ENCODE assay signal across 12 cellular contexts in the genomic region with DNA sequence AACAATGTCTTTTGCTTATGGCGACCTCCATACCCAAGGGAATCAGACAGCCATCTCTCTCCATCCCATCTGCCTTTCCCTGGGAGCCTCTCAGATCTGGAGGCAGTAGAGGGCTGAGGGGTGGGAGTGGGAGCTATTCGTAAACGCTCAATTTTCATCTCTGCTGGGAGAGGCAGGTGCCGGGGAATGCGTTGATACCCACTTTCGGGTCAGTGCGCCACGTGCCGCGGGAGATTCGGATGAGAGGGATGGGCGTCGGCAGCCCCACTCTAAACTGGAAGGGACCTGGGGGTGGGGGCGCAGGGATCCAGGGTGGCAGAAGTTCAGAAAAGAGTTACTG. TPM values are rescaled to one million over a fixed set of nuclear protein-coding genes. Genes with fewer than 3 reads are reported as not detected.
A peak's percentile ranks its signal among the peaks of the same experiment; 100 is the strongest.
DNase-seq lines count a peak whose midpoint lies in the region; ATAC-seq and TF ChIP-seq lines count a peak whose summit lies in the region.
"Had no signal": no experiment of that assay in that cellular context is flagged by ENCODE, and none has a peak within 500 bp of the region (broad histone marks: within the 10 kb centered on the region; RNA-seq: fewer than 3 reads in every experiment).

No MANE protein-coding gene starts in this region.

- H3K36me3 Mint-ChIP-seq in activated naive CD4-positive, alpha-beta T cell treated with anti-CD3 and anti-CD28 coated beads, Interleukin-2, amount 50 U/mL, for 24 hours: no peaks in the 10 kb centered on the region
- H3K36me3 Mint-ChIP-seq in activated naive CD4-positive, alpha-beta T cell treated with anti-CD3 and anti-CD28 coated beads, Interleukin-2, amount 50 U/mL, for 72 hours: peaks cover 6% of the 10 kb centered on the region in 2 donors
- H3K36me3 Mint-ChIP-seq in activated naive CD8-positive, alpha-beta T cell treated with anti-CD3 and anti-CD28 coated beads, Interleukin-2, amount 10 ng/mL, durations not matched to agents 7 days and 5 days: no peaks in the 10 kb centered on the region
- H3K36me3 Mint-ChIP-seq in memory B cell: no peaks in the 10 kb centered on the region

- in situ Hi-C loops in gastrocnemius medialis (cut with MboI; ENCODE audit: low sequenced_read_pairs in 4 of 4): loop anchor here in 3 of 4 donors (10.0 to 25.0 kb wide), 4 partner anchors 212 to 468 kb away; no protein-coding TSS in a partner anchor

- H3K36me3 ChIP-seq in thoracic aorta (no peaks in the 10 kb centered on the region), gastrocnemius medialis (no peaks in the 10 kb centered on the region)

- no peak for TF ChIP-seq CTCF in thoracic aorta (IDR thresholded peaks at IDR 0.05)
- no peak for TF ChIP-seq CTCF in gastrocnemius medialis (IDR thresholded peaks at IDR 0.05 in 4 of 5, conservative IDR thresholded peaks at IDR 0.05 in 1 of 5)

- H3K9me3 ChIP-seq in thoracic aorta: no peaks in the 10 kb centered on the region
- H3K9me3 ChIP-seq in gastrocnemius medialis: no peaks in the 10 kb centered on the region

- H3K9me3 Mint-ChIP-seq in activated naive CD4-positive, alpha-beta T cell treated with anti-CD3 and anti-CD28 coated beads, Interleukin-2, amount 50 U/mL, for 24 hours: no peaks in the 10 kb centered on the region
- no peaks in the 10 kb centered on the region for H3K9me3 Mint-ChIP-seq in activated naive CD4-positive, alpha-beta T cell treated with anti-CD3 and anti-CD28 coated beads, Interleukin-2, amount 50 U/mL, for 72 hours
- no peaks in the 10 kb centered on the region for H3K9me3 Mint-ChIP-seq in activated naive CD8-positive, alpha-beta T cell treated with anti-CD3 and anti-CD28 coated beads, Interleukin-2, amount 10 ng/mL, durations not matched to agents 7 days and 5 days
- no peaks in the 10 kb centered on the region for H3K9me3 Mint-ChIP-seq in memory B cell
- H3K9me3 Mint-ChIP-seq: activated naive CD4-positive, alpha-beta T cell treated with anti-CD3 and anti-CD28 coated beads, Interleukin-2, amount 10 ng/mL, durations not matched to agents 7 days and 5 days had no signal

- peaks cover 4 to 31% of the 10 kb centered on the region in 2 donors for H3K4me1 ChIP-seq in thoracic aorta (ENCODE audit: control insufficient read depth in 1 of 2, low read depth in 2 of 2)
- peaks cover 2 to 8% of the 10 kb centered on the region in 2 donors for H3K4me1 ChIP-seq in gastrocnemius medialis

- peak overlapping the region; percentile 54 for H3K4me3 Mint-ChIP-seq in activated naive CD4-positive, alpha-beta T cell treated with anti-CD3 and anti-CD28 coated beads, Interleukin-2, amount 50 U/mL, for 24 hours
- H3K4me3 Mint-ChIP-seq in activated naive CD8-positive, alpha-beta T cell treated with anti-CD3 and anti-CD28 coated beads, Interleukin-2, amount 10 ng/mL, durations not matched to agents 7 days and 5 days: peak overlapping the region; percentile 7
- H3K4me3 Mint-ChIP-seq in memory B cell: peak overlapping the region; percentile 75
- H3K4me3 Mint-ChIP-seq: activated naive CD4-positive, alpha-beta T cell treated with anti-CD3 and anti-CD28 coated beads, Interleukin-2, amount 10 ng/mL, durations not matched to agents 7 days and 5 days had no signal

- intact Hi-C loops in gastrocnemius medialis (cut with DNase I; ENCODE audit: low total_unique reads): loop anchor here (5.0 kb wide), 1 partner anchor 215 kb away; no protein-coding TSS in a partner anchor

- no peak for ATAC-seq in activated naive CD4-positive, alpha-beta T cell treated with anti-CD3 and anti-CD28 coated beads, Interleukin-2, amount 50 U/mL, for 72 hours
- no peak for ATAC-seq in activated naive CD8-positive, alpha-beta T cell treated with anti-CD3 and anti-CD28 coated beads, Interleukin-2, amount 10 ng/mL, durations not matched to agents 7 days and 5 days (ENCODE audit: low read depth)
- ATAC-seq in memory B cell (ENCODE audit: low read depth) (no peak), thoracic aorta (ENCODE audit: insufficient number of reproducible peaks, low FRiP score, low read depth) (no peak), gastrocnemius medialis (no peak), GM18873 (IDR thresholded peaks at IDR 0.05; ENCODE audit: low FRiP score, unreplicated experiment) (no peak)

- H3K27me3 ChIP-seq in thoracic aorta (replicated peaks; ENCODE audit: insufficient read depth) (no peaks in the 10 kb centered on the region), gastrocnemius medialis (peaks cover 15 to 24% (median 17%) of the 10 kb centered on the region in 3 donors)

- H3K4me1 Mint-ChIP-seq in activated naive CD4-positive, alpha-beta T cell treated with anti-CD3 and anti-CD28 coated beads, Interleukin-2, amount 50 U/mL, for 24 hours: peaks cover 14% of the 10 kb centered on the region
- H3K4me1 Mint-ChIP-seq in activated naive CD8-positive, alpha-beta T cell treated with anti-CD3 and anti-CD28 coated beads, Interleukin-2, amount 10 ng/mL, durations not matched to agents 7 days and 5 days: peaks cover 4% of the 10 kb centered on the region
- H3K4me1 Mint-ChIP-seq in memory B cell: peaks cover 13% of the 10 kb centered on the region

- peaks cover 39% of the 10 kb centered on the region for H3K27me3 Mint-ChIP-seq in activated naive CD4-positive, alpha-beta T cell treated with anti-CD3 and anti-CD28 coated beads, Interleukin-2, amount 50 U/mL, for 24 hours
- peaks cover 51% of the 10 kb centered on the region for H3K27me3 Mint-ChIP-seq in activated naive CD8-positive, alpha-beta T cell treated with anti-CD3 and anti-CD28 coated beads, Interleukin-2, amount 10 ng/mL, durations not matched to agents 7 days and 5 days
- H3K27me3 Mint-ChIP-seq in memory B cell: peaks cover 37% of the 10 kb centered on the region

- peak overlapping the region; percentile 80 for H3K4me3 ChIP-seq in thoracic aorta
- H3K4me3 ChIP-seq in gastrocnemius medialis: peak overlapping the region in 2 of 4 donors; percentile 36 to 53

- no peak overlapping the region for H3K27ac Mint-ChIP-seq in activated naive CD4-positive, alpha-beta T cell treated with anti-CD3 and anti-CD28 coated beads, Interleukin-2, amount 50 U/mL, for 24 hours
- H3K27ac Mint-ChIP-seq in activated naive CD4-positive, alpha-beta T cell treated with anti-CD3 and anti-CD28 coated beads, Interleukin-2, amount 50 U/mL, for 72 hours: no peak overlapping the region
- H3K27ac Mint-ChIP-seq in activated naive CD8-positive, alpha-beta T cell treated with anti-CD3 and anti-CD28 coated beads, Interleukin-2, amount 10 ng/mL, durations not matched to agents 7 days and 5 days: no peak overlapping the region
- H3K27ac Mint-ChIP-seq in memory B cell: no peak overlapping the region
- H3K27ac Mint-ChIP-seq: activated naive CD4-positive, alpha-beta T cell treated with anti-CD3 and anti-CD28 coated beads, Interleukin-2, amount 10 ng/mL, durations not matched to agents 7 days and 5 days had no signal

- POLR2A ChIA-PET in activated naive CD8-positive, alpha-beta T cell treated with anti-CD3 and anti-CD28 coated beads, Interleukin-2, amount 10 ng/mL, durations not matched to agents 7 days and 5 days (lab: Charles Lee): no interaction called here

- no peak for DNase-seq in activated naive CD4-positive, alpha-beta T cell treated with anti-CD3 and anti-CD28 coated beads, Interleukin-2, amount 50 U/mL, for 72 hours (ENCODE audit: low spot score in 2 of 2)
- no peak for DNase-seq in activated naive CD8-positive, alpha-beta T cell treated with anti-CD3 and anti-CD28 coated beads, Interleukin-2, amount 10 ng/mL, durations not matched to agents 7 days and 5 days
- DNase-seq in memory B cell (ENCODE audit: low spot score in 2 of 2) (no peak), thoracic aorta (ENCODE audit: low spot score) (no peak), gastrocnemius medialis (no peak)
- no peak for DNase-seq in stimulated activated CD4-positive, alpha-beta T cell treated with anti-CD3 and anti-CD28 coated beads, Interleukin-15, amount 100 ng/mL, for 24 hours
- DNase-seq: activated CD4-positive, alpha-beta T cell treated with anti-CD3 and anti-CD28 coated beads for 1 hour; activated naive CD4-positive, alpha-beta T cell treated with anti-CD3 and anti-CD28 coated beads, Interleukin-2, amount 10 ng/mL, durations not matched to agents 7 days and 5 days; GF-D8 had no signal

- H3K27ac ChIP-seq in thoracic aorta (peak overlapping the region in 1 of 2 donors; percentile 3), gastrocnemius medialis (no peak overlapping the region)

- no peak for TF ChIP-seq POLR2A in gastrocnemius medialis (IDR thresholded peaks at IDR 0.05)

RNA-seq across cellular contexts. Expression of a gene that starts 1.4 kb away (rescaled TPM):
- not detected for total RNA-seq in activated naive CD4-positive, alpha-beta T cell treated with anti-CD3 and anti-CD28 coated beads, Interleukin-2, amount 50 U/mL, for 72 hours
- total RNA-seq in activated naive CD8-positive, alpha-beta T cell treated with anti-CD3 and anti-CD28 coated beads, Interleukin-2, amount 10 ng/mL, durations not matched to agents 7 days and 5 days: not detected
- total RNA-seq in thoracic aorta: 10 to 100 TPM in 1 of 2 donors, 1 to 10 TPM in 1; 5.3 to 17.6 TPM
- total RNA-seq in gastrocnemius medialis: under 1 TPM in 3 of 4 donors, not detected in 1; 0.26 to 0.46 (median 0.29) TPM

RNA-seq across cellular contexts. Expression of a gene that starts 21.4 kb away (rescaled TPM):
- total RNA-seq in activated naive CD4-positive, alpha-beta T cell treated with anti-CD3 and anti-CD28 coated beads, Interleukin-2, amount 50 U/mL, for 72 hours: not detected
- total RNA-seq in activated naive CD8-positive, alpha-beta T cell treated with anti-CD3 and anti-CD28 coated beads, Interleukin-2, amount 10 ng/mL, durations not matched to agents 7 days and 5 days: under 1 TPM; 0.08 to 0.11 TPM
- total RNA-seq in thoracic aorta (10 to 100 TPM; 10.8 to 14.1 TPM), gastrocnemius medialis (1 to 10 TPM; 1.2 to 3.4 (median 1.9) TPM)
- total RNA-seq: SK-MEL-5 had no signal

Comparison
In these comparisons a context has a peak if more than half of its experiments do, and no peak if none do; other contexts are left out.
1. H3K4me3 Mint-ChIP-seq: peak in every context shown above with its lines; median percentile 75 in memory B cell; 54 in activated naive CD4-positive, alpha-beta T cell treated with anti-CD3 and anti-CD28 coated beads, Interleukin-2, amount 50 U/mL, for 24 hours; 7 in activated naive CD8-positive, alpha-beta T cell treated with anti-CD3 and anti-CD28 coated beads, Interleukin-2, amount 10 ng/mL, durations not matched to agents 7 days and 5 days.
2. RNA of a gene that starts 1.4 kb away (total RNA-seq): 5.3 to 17.6 TPM in thoracic aorta; 0.26 to 0.46 TPM in gastrocnemius medialis, not detected in activated naive CD4-positive, alpha-beta T cell treated with anti-CD3 and anti-CD28 coated beads, Interleukin-2, amount 50 U/mL, for 72 hours and not detected in activated naive CD8-positive, alpha-beta T cell treated with anti-CD3 and anti-CD28 coated beads, Interleukin-2, amount 10 ng/mL, durations not matched to agents 7 days and 5 days; every median in the first group is over 4 times any median in the second.